In the genomic region with DNA sequence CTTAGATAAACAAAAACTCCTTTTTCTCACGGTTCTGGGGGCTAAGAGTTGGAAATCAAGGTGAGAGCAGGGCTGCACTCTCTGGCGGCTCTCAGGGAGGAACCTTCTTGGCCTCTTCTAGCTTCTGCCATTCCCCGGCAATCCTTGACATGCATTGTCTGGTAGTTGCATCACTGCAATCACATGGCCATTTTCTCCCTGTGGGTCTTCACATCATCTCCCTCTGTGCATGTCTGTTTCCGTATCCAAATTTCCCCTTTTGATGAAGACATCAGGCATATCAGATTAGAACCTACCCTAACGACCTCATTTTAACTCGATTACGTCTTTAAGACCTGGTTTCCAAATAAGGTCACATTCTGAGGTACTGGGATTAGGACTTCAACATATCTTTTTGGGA, we compare ENCODE assay signal across 1 cellular context.
A peak's percentile ranks its signal among the peaks of the same experiment; 100 is the strongest.
TF ChIP-seq lines count a peak whose summit lies in the region.

No MANE protein-coding gene starts in this region.

TF ChIP-seq in K562, 482 proteins besides CTCF, POLR2A, EP300 and RAD21 (continued from another document and continues in another):
- TF ChIP-seq ZNF444 (CRISPR knock-in tag; IDR thresholded peaks at IDR 0.05) (no peak), TAF9B (IDR thresholded peaks at IDR 0.05; ENCODE audit: partially characterized antibody) (no peak), ZNF766 (CRISPR knock-in tag; conservative IDR thresholded peaks at IDR 0.05) (peak; percentile 16; the same call in 1 of the 2 replicates), EWSR1 (IDR thresholded peaks at IDR 0.05; ENCODE audit: borderline replicate concordance, low read depth, partially characterized antibody) (no peak), DMBX1 (CRISPR knock-in tag; IDR thresholded peaks at IDR 0.05; ENCODE audit: borderline replicate concordance) (peak; percentile 88; the same call in 1 of the 2 replicates), MXI1 (IDR thresholded peaks at IDR 0.05; ENCODE audit: low read depth, low read length) (no peak), CHD1 (IDR thresholded peaks at IDR 0.05; ENCODE audit: low read length) (no peak), KLF6 (CRISPR knock-in tag; IDR thresholded peaks at IDR 0.05; ENCODE audit: borderline replicate concordance) (peak; percentile 35; the same call in 1 of the 2 replicates), SMAD4 (CRISPR knock-in tag; conservative IDR thresholded peaks at IDR 0.05) (peak; percentile 71), PYGO2 (tag; IDR thresholded peaks at IDR 0.05) (no peak), HMG20B (CRISPR knock-in tag; IDR thresholded peaks at IDR 0.05) (no peak), L3MBTL2 (IDR thresholded peaks at IDR 0.05) (peak; percentile 51), MCM5 (IDR thresholded peaks at IDR 0.05; ENCODE audit: low read depth) (no peak), ZBED1 (IDR thresholded peaks at IDR 0.05) (no peak), ZNF699 (CRISPR knock-in tag; IDR thresholded peaks at IDR 0.05; ENCODE audit: insufficient replicate concordance) (no peak), ZSCAN29 (IDR thresholded peaks at IDR 0.05) (no peak), ZNF274 (IDR thresholded peaks at IDR 0.05; ENCODE audit: borderline replicate concordance, low read depth, low read length) (no peak), ZNF175 (CRISPR knock-in tag; IDR thresholded peaks at IDR 0.05; ENCODE audit: low read depth) (peak; percentile 89), EZH2 (IDR thresholded peaks at IDR 0.05; ENCODE audit: borderline replicate concordance, low read depth, low read length) (no peak), ZNF644 (tag; IDR thresholded peaks at IDR 0.05; ENCODE audit: low read depth) (peak; percentile 30; the same call in 1 of the 2 replicates), ELF1 (tag; IDR thresholded peaks at IDR 0.05) (no peak), TAF7 (tag; IDR thresholded peaks at IDR 0.05) (peak; percentile 49; the same call in 1 of the 2 replicates), ZNF174 (CRISPR knock-in tag; IDR thresholded peaks at IDR 0.05) (no peak), SMAD3 (CRISPR knock-in tag; conservative IDR thresholded peaks at IDR 0.05) (0 out of 2 replicates have a peak, but pooled peaks have one; percentile 38), ZNF785 (CRISPR knock-in tag; IDR thresholded peaks at IDR 0.05) (no peak), MEF2D (tag; conservative IDR thresholded peaks at IDR 0.05; ENCODE audit: low read depth) (peak; percentile 75; the same call in 1 of the 2 replicates), DIDO1 (tag; IDR thresholded peaks at IDR 0.05; ENCODE audit: low read depth) (no peak), SRF (CRISPR knock-in tag; IDR thresholded peaks at IDR 0.05) (peak in 1 of 2 experiments; percentile 81; a peak in 2 of 4 replicates), XRCC3 (IDR thresholded peaks at IDR 0.05) (no peak), BCL6 (CRISPR knock-in tag; IDR thresholded peaks at IDR 0.05) (0 out of 2 replicates have a peak, but pooled peaks have one; percentile 22), CCNT2 (IDR thresholded peaks at IDR 0.05; ENCODE audit: borderline replicate concordance, extremely low read depth, insufficient read length, low read depth, low read length) (no peak), PTTG1 (tag; IDR thresholded peaks at IDR 0.05; ENCODE audit: low read depth) (no peak), TEAD4 (IDR thresholded peaks at IDR 0.05; ENCODE audit: low read length) (no peak), TEAD4 (CRISPR knock-in tag; IDR thresholded peaks at IDR 0.05; ENCODE audit: borderline replicate concordance) (no peak), ERF (CRISPR knock-in tag; IDR thresholded peaks at IDR 0.05) (0 out of 2 replicates have a peak, but pooled peaks have one; percentile 57), ZNF263 (CRISPR knock-in tag; IDR thresholded peaks at IDR 0.05; ENCODE audit: borderline replicate concordance) (no peak), ZBTB17 (CRISPR knock-in tag; IDR thresholded peaks at IDR 0.05) (peak; percentile 64; the same call in 1 of the 2 replicates), IFI16 (CRISPR knock-in tag; IDR thresholded peaks at IDR 0.05) (no peak)
- TF ChIP-seq, protein P1, sequence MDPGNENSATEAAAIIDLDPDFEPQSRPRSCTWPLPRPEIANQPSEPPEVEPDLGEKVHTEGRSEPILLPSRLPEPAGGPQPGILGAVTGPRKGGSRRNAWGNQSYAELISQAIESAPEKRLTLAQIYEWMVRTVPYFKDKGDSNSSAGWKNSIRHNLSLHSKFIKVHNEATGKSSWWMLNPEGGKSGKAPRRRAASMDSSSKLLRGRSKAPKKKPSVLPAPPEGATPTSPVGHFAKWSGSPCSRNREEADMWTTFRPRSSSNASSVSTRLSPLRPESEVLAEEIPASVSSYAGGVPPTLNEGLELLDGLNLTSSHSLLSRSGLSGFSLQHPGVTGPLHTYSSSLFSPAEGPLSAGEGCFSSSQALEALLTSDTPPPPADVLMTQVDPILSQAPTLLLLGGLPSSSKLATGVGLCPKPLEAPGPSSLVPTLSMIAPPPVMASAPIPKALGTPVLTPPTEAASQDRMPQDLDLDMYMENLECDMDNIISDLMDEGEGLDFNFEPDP (CRISPR knock-in tag; IDR thresholded peaks at IDR 0.05) = no peak
- TF ChIP-seq, protein P2, sequence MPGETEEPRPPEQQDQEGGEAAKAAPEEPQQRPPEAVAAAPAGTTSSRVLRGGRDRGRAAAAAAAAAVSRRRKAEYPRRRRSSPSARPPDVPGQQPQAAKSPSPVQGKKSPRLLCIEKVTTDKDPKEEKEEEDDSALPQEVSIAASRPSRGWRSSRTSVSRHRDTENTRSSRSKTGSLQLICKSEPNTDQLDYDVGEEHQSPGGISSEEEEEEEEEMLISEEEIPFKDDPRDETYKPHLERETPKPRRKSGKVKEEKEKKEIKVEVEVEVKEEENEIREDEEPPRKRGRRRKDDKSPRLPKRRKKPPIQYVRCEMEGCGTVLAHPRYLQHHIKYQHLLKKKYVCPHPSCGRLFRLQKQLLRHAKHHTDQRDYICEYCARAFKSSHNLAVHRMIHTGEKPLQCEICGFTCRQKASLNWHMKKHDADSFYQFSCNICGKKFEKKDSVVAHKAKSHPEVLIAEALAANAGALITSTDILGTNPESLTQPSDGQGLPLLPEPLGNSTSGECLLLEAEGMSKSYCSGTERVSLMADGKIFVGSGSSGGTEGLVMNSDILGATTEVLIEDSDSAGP (CRISPR knock-in tag; IDR thresholded peaks at IDR 0.05) = no peak
- TF ChIP-seq, protein P3, sequence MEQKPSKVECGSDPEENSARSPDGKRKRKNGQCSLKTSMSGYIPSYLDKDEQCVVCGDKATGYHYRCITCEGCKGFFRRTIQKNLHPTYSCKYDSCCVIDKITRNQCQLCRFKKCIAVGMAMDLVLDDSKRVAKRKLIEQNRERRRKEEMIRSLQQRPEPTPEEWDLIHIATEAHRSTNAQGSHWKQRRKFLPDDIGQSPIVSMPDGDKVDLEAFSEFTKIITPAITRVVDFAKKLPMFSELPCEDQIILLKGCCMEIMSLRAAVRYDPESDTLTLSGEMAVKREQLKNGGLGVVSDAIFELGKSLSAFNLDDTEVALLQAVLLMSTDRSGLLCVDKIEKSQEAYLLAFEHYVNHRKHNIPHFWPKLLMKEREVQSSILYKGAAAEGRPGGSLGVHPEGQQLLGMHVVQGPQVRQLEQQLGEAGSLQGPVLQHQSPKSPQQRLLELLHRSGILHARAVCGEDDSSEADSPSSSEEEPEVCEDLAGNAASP (IDR thresholded peaks at IDR 0.05) = no peak
- TF ChIP-seq, protein P4, sequence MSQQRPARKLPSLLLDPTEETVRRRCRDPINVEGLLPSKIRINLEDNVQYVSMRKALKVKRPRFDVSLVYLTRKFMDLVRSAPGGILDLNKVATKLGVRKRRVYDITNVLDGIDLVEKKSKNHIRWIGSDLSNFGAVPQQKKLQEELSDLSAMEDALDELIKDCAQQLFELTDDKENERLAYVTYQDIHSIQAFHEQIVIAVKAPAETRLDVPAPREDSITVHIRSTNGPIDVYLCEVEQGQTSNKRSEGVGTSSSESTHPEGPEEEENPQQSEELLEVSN (IDR thresholded peaks at IDR 0.05; ENCODE audit: borderline replicate concordance in 1 of 2, extremely low read depth in 1 of 2, insufficient read depth in 1 of 2, insufficient read length in 1 of 2, low read depth in 1 of 2, low read length in 1 of 2, poor library complexity in 1 of 2, severe bottlenecking in 1 of 2) = no peak
- TF ChIP-seq, protein P5, sequence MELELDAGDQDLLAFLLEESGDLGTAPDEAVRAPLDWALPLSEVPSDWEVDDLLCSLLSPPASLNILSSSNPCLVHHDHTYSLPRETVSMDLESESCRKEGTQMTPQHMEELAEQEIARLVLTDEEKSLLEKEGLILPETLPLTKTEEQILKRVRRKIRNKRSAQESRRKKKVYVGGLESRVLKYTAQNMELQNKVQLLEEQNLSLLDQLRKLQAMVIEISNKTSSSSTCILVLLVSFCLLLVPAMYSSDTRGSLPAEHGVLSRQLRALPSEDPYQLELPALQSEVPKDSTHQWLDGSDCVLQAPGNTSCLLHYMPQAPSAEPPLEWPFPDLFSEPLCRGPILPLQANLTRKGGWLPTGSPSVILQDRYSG (tag; conservative IDR thresholded peaks at IDR 0.05; ENCODE audit: low read depth) = 0 out of 2 replicates have a peak, but pooled peaks have one; percentile 21
- TF ChIP-seq, protein P6, sequence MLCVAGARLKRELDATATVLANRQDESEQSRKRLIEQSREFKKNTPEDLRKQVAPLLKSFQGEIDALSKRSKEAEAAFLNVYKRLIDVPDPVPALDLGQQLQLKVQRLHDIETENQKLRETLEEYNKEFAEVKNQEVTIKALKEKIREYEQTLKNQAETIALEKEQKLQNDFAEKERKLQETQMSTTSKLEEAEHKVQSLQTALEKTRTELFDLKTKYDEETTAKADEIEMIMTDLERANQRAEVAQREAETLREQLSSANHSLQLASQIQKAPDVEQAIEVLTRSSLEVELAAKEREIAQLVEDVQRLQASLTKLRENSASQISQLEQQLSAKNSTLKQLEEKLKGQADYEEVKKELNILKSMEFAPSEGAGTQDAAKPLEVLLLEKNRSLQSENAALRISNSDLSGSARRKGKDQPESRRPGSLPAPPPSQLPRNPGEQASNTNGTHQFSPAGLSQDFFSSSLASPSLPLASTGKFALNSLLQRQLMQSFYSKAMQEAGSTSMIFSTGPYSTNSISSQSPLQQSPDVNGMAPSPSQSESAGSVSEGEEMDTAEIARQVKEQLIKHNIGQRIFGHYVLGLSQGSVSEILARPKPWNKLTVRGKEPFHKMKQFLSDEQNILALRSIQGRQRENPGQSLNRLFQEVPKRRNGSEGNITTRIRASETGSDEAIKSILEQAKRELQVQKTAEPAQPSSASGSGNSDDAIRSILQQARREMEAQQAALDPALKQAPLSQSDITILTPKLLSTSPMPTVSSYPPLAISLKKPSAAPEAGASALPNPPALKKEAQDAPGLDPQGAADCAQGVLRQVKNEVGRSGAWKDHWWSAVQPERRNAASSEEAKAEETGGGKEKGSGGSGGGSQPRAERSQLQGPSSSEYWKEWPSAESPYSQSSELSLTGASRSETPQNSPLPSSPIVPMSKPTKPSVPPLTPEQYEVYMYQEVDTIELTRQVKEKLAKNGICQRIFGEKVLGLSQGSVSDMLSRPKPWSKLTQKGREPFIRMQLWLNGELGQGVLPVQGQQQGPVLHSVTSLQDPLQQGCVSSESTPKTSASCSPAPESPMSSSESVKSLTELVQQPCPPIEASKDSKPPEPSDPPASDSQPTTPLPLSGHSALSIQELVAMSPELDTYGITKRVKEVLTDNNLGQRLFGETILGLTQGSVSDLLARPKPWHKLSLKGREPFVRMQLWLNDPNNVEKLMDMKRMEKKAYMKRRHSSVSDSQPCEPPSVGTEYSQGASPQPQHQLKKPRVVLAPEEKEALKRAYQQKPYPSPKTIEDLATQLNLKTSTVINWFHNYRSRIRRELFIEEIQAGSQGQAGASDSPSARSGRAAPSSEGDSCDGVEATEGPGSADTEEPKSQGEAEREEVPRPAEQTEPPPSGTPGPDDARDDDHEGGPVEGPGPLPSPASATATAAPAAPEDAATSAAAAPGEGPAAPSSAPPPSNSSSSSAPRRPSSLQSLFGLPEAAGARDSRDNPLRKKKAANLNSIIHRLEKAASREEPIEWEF (CRISPR knock-in tag; IDR thresholded peaks at IDR 0.05) = no peak
- TF ChIP-seq, protein P7, sequence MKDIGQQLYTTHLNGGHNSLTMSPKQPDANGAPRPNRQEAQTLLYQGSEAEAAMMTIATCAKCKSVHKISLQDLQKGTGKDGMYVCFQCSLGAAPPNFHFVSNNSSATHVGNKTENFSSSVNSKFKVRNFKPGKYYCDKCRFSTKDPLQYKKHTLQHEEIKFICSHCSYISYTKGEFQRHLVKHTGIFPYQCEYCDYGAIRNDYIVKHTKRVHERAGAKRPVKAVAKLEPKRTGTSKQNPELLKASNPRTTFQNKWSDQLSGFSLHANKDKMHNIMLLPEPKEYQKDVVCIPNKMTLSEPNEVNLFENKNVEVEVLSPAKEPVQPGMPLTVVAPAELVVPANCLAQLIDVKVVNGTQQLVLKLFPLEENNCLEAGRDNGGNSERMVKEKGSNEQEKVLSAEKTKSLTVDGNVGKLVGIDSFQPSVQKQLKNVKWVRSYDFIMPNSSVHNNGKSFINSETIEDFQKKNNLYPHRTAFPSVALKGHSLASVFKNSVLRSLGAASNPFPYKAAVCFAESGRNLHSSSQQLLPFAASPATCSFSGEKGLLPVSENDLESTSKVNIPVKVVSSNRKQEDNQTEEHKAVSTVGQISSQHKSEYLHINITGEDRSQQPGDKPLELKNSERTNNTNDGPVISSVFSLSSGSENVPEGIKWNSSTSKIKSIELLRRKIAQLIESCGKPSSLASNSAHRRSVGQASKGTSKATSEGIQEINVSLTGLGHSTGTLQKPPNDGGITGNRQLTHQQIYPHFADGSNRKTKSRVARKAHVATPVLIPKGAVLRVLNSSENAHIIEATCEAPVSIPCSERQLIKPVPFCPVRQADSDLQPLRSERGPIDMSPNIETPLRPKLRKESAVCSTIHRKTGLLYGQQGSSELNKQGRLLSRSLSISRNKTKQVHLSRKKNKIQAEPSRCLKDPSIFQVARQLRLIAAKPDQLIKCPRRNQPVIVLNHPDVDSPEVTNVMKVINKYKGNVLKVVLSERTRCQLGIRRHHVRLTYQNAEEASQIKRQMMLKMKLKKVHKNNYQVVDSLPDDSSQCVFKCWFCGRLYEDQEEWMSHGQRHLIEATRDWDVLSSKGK (CRISPR knock-in tag; IDR thresholded peaks at IDR 0.05) = no peak
- TF ChIP-seq, protein P8, sequence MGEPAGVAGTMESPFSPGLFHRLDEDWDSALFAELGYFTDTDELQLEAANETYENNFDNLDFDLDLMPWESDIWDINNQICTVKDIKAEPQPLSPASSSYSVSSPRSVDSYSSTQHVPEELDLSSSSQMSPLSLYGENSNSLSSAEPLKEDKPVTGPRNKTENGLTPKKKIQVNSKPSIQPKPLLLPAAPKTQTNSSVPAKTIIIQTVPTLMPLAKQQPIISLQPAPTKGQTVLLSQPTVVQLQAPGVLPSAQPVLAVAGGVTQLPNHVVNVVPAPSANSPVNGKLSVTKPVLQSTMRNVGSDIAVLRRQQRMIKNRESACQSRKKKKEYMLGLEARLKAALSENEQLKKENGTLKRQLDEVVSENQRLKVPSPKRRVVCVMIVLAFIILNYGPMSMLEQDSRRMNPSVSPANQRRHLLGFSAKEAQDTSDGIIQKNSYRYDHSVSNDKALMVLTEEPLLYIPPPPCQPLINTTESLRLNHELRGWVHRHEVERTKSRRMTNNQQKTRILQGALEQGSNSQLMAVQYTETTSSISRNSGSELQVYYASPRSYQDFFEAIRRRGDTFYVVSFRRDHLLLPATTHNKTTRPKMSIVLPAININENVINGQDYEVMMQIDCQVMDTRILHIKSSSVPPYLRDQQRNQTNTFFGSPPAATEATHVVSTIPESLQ (CRISPR knock-in tag; IDR thresholded peaks at IDR 0.05) = no peak
